Comparison of ENCODE assay signal across 1 cellular context in the genomic region with DNA sequence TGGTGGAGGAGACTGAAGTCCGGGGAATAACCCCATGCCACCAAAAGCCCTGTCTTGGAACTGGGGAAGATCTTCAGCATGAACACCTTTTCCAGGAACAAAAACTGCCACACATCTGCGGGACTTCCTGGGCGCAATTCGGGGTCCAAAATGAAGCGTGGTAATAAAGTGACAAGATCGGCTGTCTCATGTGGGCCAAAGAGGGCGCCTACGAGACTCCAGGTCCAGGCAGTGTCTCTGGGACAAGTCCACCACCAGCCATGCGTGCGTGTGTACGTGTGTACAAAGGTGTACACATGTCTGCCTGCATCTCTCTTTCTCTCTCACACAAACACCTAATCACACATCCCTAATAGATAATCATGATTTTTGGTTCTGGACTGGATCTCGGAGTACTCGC.
TF ChIP-seq lines count a peak whose summit lies in the region.

No MANE protein-coding gene starts in this region.

TF ChIP-seq in K562, 482 proteins besides CTCF, POLR2A, EP300 and RAD21:
- no peak for TF ChIP-seq KDM4B (IDR thresholded peaks at IDR 0.05; ENCODE audit: borderline replicate concordance in 2 of 2, low read depth in 1 of 2)
- TF ChIP-seq CREM (IDR thresholded peaks at IDR 0.05; ENCODE audit: low read depth): 0 out of 2 replicates have a peak, but pooled peaks have one; percentile 1
- 0 out of 4 replicates have a peak, but pooled peaks of 1 of the 2 experiments have one; percentile 37 for TF ChIP-seq KDM1A (IDR thresholded peaks at IDR 0.05)
- no peak for TF ChIP-seq MXI1 (IDR thresholded peaks at IDR 0.05; ENCODE audit: low read depth, low read length)
- TF ChIP-seq YBX1 (IDR thresholded peaks at IDR 0.05): no peak
TF ChIP-seq in K562: peak in this region for 2.
